ENCODE assay signal across 23 cellular contexts in genomic region chr16:24764916-24765315, GRCh38.
"Had no signal": no experiment of that assay in that cellular context is flagged by ENCODE, and none has a peak within 500 bp of the region (broad histone marks: within the 10 kb centered on the region; RNA-seq: fewer than 3 reads in every experiment).

No MANE protein-coding gene starts in this region.

- H3K27ac ChIP-seq: colonic mucosa, esophagus squamous epithelium, pancreas, uterus had no signal

- H3K4me3 ChIP-seq: adrenal gland, colonic mucosa, dorsolateral prefrontal cortex, esophagus squamous epithelium, heart right ventricle, pancreas, stomach, transverse colon, uterus had no signal

- H3K9me3 ChIP-seq: adrenal gland, colonic mucosa, esophagus squamous epithelium, heart right ventricle, pancreas, stomach, transverse colon, uterus had no signal

- H3K4me1 ChIP-seq: colonic mucosa, esophagus squamous epithelium had no signal

- H3K36me3 ChIP-seq: colonic mucosa, pancreas, uterus had no signal

- ATAC-seq: effector memory CD8-positive, alpha-beta T cell; left cardiac atrium; pancreas; sciatic nerve; stimulated activated memory B cell treated with anti-CD40 and anti-IgM and Interleukin-4, amounts not matched to agents 10 μg/mL and 1 μg/mL and 100 μg/mL, for 72 hours; T-helper 17 cell had no signal

- H3K27me3 ChIP-seq: adrenal gland, colonic mucosa, dorsolateral prefrontal cortex, esophagus squamous epithelium, heart right ventricle, pancreas, stomach, transverse colon, uterus had no signal

- FAIRE-seq: astrocyte, pancreas, small intestine had no signal

- DNase-seq: activated CD4-positive, alpha-beta T cell treated with anti-CD3 and anti-CD28 coated beads for 4 hours; activated CD4-positive, alpha-beta T cell treated with anti-CD3 and anti-CD28 coated beads, Interleukin-2, amount 50 U/mL, for 48 hours; activated CD4-positive, CD25-positive, alpha-beta regulatory T cell; activated gamma-delta T cell treated with Interleukin-2 at 50 U/mL for 16 hours; adrenal gland; central memory CD4-positive, alpha-beta T cell; colonic mucosa; dorsolateral prefrontal cortex; effector memory CD8-positive, alpha-beta T cell; esophagus squamous epithelium; heart right ventricle; islet precursor cell; left cardiac atrium; pancreas; small intestine; stimulated activated CD4-positive, alpha-beta T cell treated with anti-CD3 and anti-CD28 coated beads, Interleukin-2, amount 100 ng/mL, for 24 hours; stomach; T-helper 17 cell; transverse colon; uterus had no signal
